ENCODE assay signal across 19 cellular contexts in the genomic region with DNA sequence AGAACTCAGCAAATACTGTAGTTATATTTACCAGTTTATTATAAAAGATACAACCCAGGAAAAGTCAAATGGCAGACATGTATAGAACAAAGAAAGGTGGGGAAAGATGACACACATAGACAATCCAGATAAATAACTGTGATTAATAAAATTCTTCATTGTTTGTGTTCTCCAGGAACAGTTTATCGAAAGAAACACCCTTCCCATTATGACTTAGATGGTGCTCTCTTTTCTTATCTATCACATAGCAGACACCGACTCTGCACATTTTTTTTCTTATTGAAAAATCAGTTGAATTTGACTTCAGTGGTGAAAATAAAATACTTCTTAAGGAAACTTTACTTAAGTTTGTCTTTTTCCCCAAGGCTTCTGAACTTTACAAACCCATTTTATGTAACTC. TPM values are rescaled to one million over a fixed set of nuclear protein-coding genes. Genes with fewer than 3 reads are reported as not detected.
DNase-seq lines count a peak whose midpoint lies in the region; TF ChIP-seq lines count a peak whose summit lies in the region.
"Had no signal": no experiment of that assay in that cellular context is flagged by ENCODE, and none has a peak within 500 bp of the region (broad histone marks: within the 10 kb centered on the region; RNA-seq: fewer than 3 reads in every experiment).

No MANE protein-coding gene starts in this region.

- no peaks in the 10 kb centered on the region for H3F3A ChIP-seq in smooth muscle cell (ENCODE audit: low read depth)

- no peak for TF ChIP-seq CTCF in H9 (conservative IDR thresholded peaks at IDR 0.05)
- TF ChIP-seq CTCF in smooth muscle cell (IDR thresholded peaks at IDR 0.05; ENCODE audit: borderline replicate concordance, insufficient read depth, poor library complexity, severe bottlenecking) = no peak

- H3K79me2 ChIP-seq in H9 (ENCODE audit: insufficient read depth, low read length) (peaks cover 27% of the 10 kb centered on the region; the same call in 1 of the 2 replicates), smooth muscle cell (ENCODE audit: low read depth) (peaks cover 87% of the 10 kb centered on the region)

- H3K27me3 ChIP-seq in H9 (ENCODE audit: insufficient read depth, low read length) = no peaks in the 10 kb centered on the region
- no peaks in the 10 kb centered on the region for H3K27me3 ChIP-seq in layer of hippocampus (ENCODE audit: control insufficient read depth, insufficient read depth, low read length)
- H3K27me3 ChIP-seq in smooth muscle cell (ENCODE audit: low read depth) = no peaks in the 10 kb centered on the region
- H3K27me3 ChIP-seq: cardiac muscle cell, esophagus squamous epithelium, spleen had no signal

- H3K79me1 ChIP-seq in H9 (ENCODE audit: insufficient read depth, low read depth, low read length, poor library complexity, severe bottlenecking) = peaks cover 9% of the 10 kb centered on the region

- no CpG with 5 or more reads among the region's 2 CpGs for WGBS in H9 (ENCODE audit: extremely low coverage, insufficient read length, low lambda C conversion rate)
- 89% methylated on average over 2 of the region's 2 CpGs for WGBS in smooth muscle cell (ENCODE audit: low lambda C conversion rate)

- H2BK15ac ChIP-seq in H9 (ENCODE audit: low read depth, low read length) = no peak overlapping the region

- H3K4me3 ChIP-seq in smooth muscle cell = no peak overlapping the region
- H3K4me3 ChIP-seq: cardiac muscle cell, esophagus squamous epithelium, SK-N-MC, spleen, thoracic aorta had no signal

- H3K18ac ChIP-seq in H9 (ENCODE audit: insufficient read length, low read depth, low read length) = no peak overlapping the region

- H3K4me3 Mint-ChIP-seq in H9 = no peak overlapping the region
- H3K4me3 Mint-ChIP-seq: T-helper 2 cell treated with Interferon-gamma antibody and Interleukin-4, amounts not matched to agents 5 μg/mL and 100 μg/mL, for 36 hours had no signal

- H2BK12ac ChIP-seq in H9 (ENCODE audit: insufficient read length, low read depth, low read length) = no peak overlapping the region

- H3K14ac ChIP-seq in H9 (ENCODE audit: insufficient read depth, low read length) = no peak overlapping the region

- no peak overlapping the region for H4K5ac ChIP-seq in H9 (ENCODE audit: insufficient read length, low read depth, low read length)

- H2BK20ac ChIP-seq in H9 (ENCODE audit: low read depth, low read length, poor library complexity, severe bottlenecking) = no peak overlapping the region

- H3K27me3 Mint-ChIP-seq in H9 (ENCODE audit: low read depth) = no peaks in the 10 kb centered on the region; the same call in 1 of the 2 replicates
- H3K27me3 Mint-ChIP-seq: naive thymus-derived CD4-positive, alpha-beta T cell had no signal

- H3K23ac ChIP-seq in H9 (ENCODE audit: insufficient read length, low read depth, low read length) = no peak overlapping the region

- peaks cover 54 to 55% of the 10 kb centered on the region in 2 experiments for H3K4me1 Mint-ChIP-seq in H9

- H3K9ac ChIP-seq in H9 (ENCODE audit: extremely low read depth, insufficient read length, low read length) = no peak overlapping the region
- H3K9ac ChIP-seq in smooth muscle cell (ENCODE audit: low read depth) = no peak overlapping the region
- H3K9ac ChIP-seq: parathyroid adenoma had no signal

- no peak overlapping the region for H3K4ac ChIP-seq in H9 (ENCODE audit: low read depth, low read length)

- H4K20me1 ChIP-seq in H9 (ENCODE audit: control insufficient read depth, insufficient read depth, insufficient read length) (no peaks in the 10 kb centered on the region), smooth muscle cell (ENCODE audit: low read depth) (peaks cover 35% of the 10 kb centered on the region)

- H3K4me1 ChIP-seq in H9 (ENCODE audit: insufficient read depth, low read length) (no peaks in the 10 kb centered on the region; the same call in 1 of the 2 replicates), smooth muscle cell (ENCODE audit: low read depth) (peaks cover 3% of the 10 kb centered on the region)

- H3K27ac Mint-ChIP-seq in H9 = peak overlapping the region in 2 of 3 experiments; percentile 90; a peak in 5 of 7 replicates
- H3K27ac Mint-ChIP-seq: T-helper 2 cell treated with Interferon-gamma antibody and Interleukin-4, amounts not matched to agents 5 μg/mL and 100 μg/mL, for 36 hours had no signal

- H2BK5ac ChIP-seq in H9 (ENCODE audit: insufficient read length, low read length) = no peak overlapping the region

- no peak overlapping the region for H3T11ph ChIP-seq in H9 (ENCODE audit: low read length)

- no peak overlapping the region for H2AK5ac ChIP-seq in H9 (ENCODE audit: insufficient read length, low read length)

- H3K9me3 Mint-ChIP-seq in H9 = peaks cover 13 to 16% of the 10 kb centered on the region in 2 experiments

- H3K36me3 Mint-ChIP-seq in H9 (ENCODE audit: insufficient read depth in 1 of 3, low read depth in 3 of 3) = peaks cover 31 to 37% (median 31%) of the 10 kb centered on the region in 3 experiments

- H4K8ac ChIP-seq in H9 (replicated peaks; ENCODE audit: insufficient read length, low read depth, low read length) = no peak overlapping the region

- H4K91ac ChIP-seq in H9 (ENCODE audit: insufficient read length, low read depth, low read length) = no peak overlapping the region

- H3K9me3 ChIP-seq in H9 (ENCODE audit: control insufficient read depth, low read depth, low read length) (no peaks in the 10 kb centered on the region), smooth muscle cell (replicated peaks; ENCODE audit: low read depth) (no peaks in the 10 kb centered on the region)
- H3K9me3 ChIP-seq: thoracic aorta had no signal

- peaks cover 4% of the 10 kb centered on the region for H3K36me3 ChIP-seq in smooth muscle cell (ENCODE audit: low read depth)

- no peak for DNase-seq in H9
- no peak for DNase-seq in smooth muscle cell (lab: John Stamatoyannopoulos, UW; ENCODE audit: unreplicated experiment)
- no peak for DNase-seq in DMS153 treated with DMSO at 0.1 percent for 48 hours (lab: John Stamatoyannopoulos, UW; ENCODE audit: unreplicated experiment)
- no peak for DNase-seq in DMS153 (lab: John Stamatoyannopoulos, UW)
- no peak for DNase-seq in GOT3 (lab: John Stamatoyannopoulos, UW)
- DNase-seq: CD8-positive, alpha-beta T cell; DMS79 treated with DMSO at 0.1 percent for 48 hours; esophagus squamous epithelium; MM.1S; naive thymus-derived CD4-positive, alpha-beta T cell; spleen had no signal

- H3K23me2 ChIP-seq in H9 (ENCODE audit: insufficient read length, low read depth, low read length, poor library complexity, severe bottlenecking) = no peaks in the 10 kb centered on the region

- no peak overlapping the region for H2AFZ ChIP-seq in H9 (ENCODE audit: low read length)
- no peak overlapping the region for H2AFZ ChIP-seq in smooth muscle cell (ENCODE audit: low read depth)
- H2AFZ ChIP-seq: parathyroid adenoma had no signal

- H2BK120ac ChIP-seq in H9 (ENCODE audit: low read depth, low read length, poor library complexity, severe bottlenecking) = no peak overlapping the region

- H3K4me2 ChIP-seq in H9 (ENCODE audit: insufficient read depth, insufficient read length, low read length) (no peak overlapping the region), smooth muscle cell (no peak overlapping the region)

- no peak overlapping the region for H3K27ac ChIP-seq in H9 (ENCODE audit: insufficient read length, low read depth, low read length)
- peak overlapping the region; percentile 96 for H3K27ac ChIP-seq in angular gyrus (ENCODE audit: low read depth, low read length)
- H3K27ac ChIP-seq in layer of hippocampus (ENCODE audit: low read depth, low read length) = peak overlapping the region; percentile 93
- peak overlapping the region; percentile 19 for H3K27ac ChIP-seq in smooth muscle cell (ENCODE audit: low read depth)
- H3K27ac ChIP-seq: HL-60, parathyroid adenoma, SK-N-MC, spleen had no signal

- no peak overlapping the region for H3K56ac ChIP-seq in H9 (ENCODE audit: insufficient read length, low read depth, low read length)

RNA-seq across cellular contexts. Expression of a gene that starts 6.2 kb away (rescaled TPM):
- total RNA-seq in H9 (2021) (34.2 and 34.4 TPM in 2 replicates), smooth muscle cell (11.3 and 12.1 TPM in 2 replicates)
- polyA plus RNA-seq in smooth muscle cell = 0.65 and 1.5 TPM in 2 replicates

RNA-seq across cellular contexts. Expression of a gene that starts 35.8 kb away (rescaled TPM):
- total RNA-seq in H9 (2021) (63.2 and 63.3 TPM in 2 replicates), smooth muscle cell (11.0 and 13.7 TPM in 2 replicates)
- polyA plus RNA-seq in smooth muscle cell = 8.5 and 13.4 TPM in 2 replicates
